In the genomic region with DNA sequence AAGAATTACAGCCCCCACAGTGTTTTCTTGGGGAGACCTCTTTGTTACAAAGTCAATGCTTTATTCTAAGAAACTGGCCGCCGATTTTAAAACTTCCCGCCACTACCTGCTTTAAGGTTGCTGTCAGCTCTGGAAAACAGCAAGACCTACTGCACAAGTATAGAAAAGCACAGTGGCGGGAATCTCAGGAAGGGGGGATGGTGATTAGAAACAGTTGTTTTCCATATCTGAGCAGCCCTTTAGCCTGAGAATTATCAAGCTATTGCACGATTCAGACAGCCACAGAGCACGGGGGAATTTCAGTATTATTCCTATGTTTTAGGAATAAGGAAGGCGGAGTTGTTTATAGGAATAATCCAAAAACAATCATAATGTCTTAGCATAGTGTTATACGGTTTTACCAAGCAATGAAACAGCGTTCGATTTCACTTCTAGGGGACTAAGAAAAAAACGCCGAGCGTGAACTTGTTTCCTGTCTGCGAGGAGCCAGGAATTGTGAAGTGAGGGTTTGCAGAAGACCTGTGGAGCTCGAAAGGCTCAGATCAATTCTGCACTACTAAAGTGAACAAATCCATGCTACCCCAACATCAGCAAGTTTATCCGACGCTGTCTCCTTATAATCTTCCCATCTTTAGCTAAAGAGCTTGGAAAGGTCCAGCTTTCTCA, we compare ENCODE assay signal across 8 cellular contexts.
DNase-seq lines count a peak whose midpoint lies in the region; ATAC-seq, FAIRE-seq and TF ChIP-seq lines count a peak whose summit lies in the region.

No MANE protein-coding gene starts in this region.

- H3K36me3 ChIP-seq in HUES6 (ENCODE audit: control insufficient read depth, insufficient read depth, low read length) = 0 out of 2 replicates have a peak, but pooled peaks cover 2% of the 10 kb centered on the region
- no peaks in the 10 kb centered on the region for H3K36me3 ChIP-seq in GM12878 (ENCODE audit: control insufficient read depth in 2 of 2, insufficient read depth in 2 of 2, low read length in 1 of 2)
- no peaks in the 10 kb centered on the region for H3K36me3 ChIP-seq in liver (ENCODE audit: control insufficient read depth in 4 of 4, insufficient read depth in 3 of 4, low read depth in 1 of 4, low read length in 3 of 4)

- FAIRE-seq in GM12878 (lab: Jason Lieb, UNC) = no peak

- peak overlapping the region; percentile 73 for H2AFZ ChIP-seq in GM12878 (ENCODE audit: control insufficient read depth, low read depth, low read length)

- in situ Hi-C loops in GM12878 (cut with MboI) = loop anchor here (5.0 kb wide), 1 partner anchor 308 kb away; no protein-coding TSS in a partner anchor

- H3K36me3 Mint-ChIP-seq in type B pancreatic cell = no peaks in the 10 kb centered on the region

- no peaks in the 10 kb centered on the region; the same call in 1 of the 2 replicates for H3K9me3 ChIP-seq in HUES6 (ENCODE audit: control insufficient read depth, insufficient read depth, low read depth, low read length)
- H3K9me3 ChIP-seq in GM12878 (replicated peaks; ENCODE audit: control insufficient read depth, insufficient read depth, low read length) = no peaks in the 10 kb centered on the region
- H3K9me3 ChIP-seq in liver (ENCODE audit: control insufficient read depth in 4 of 4, low read length in 3 of 4) = no peaks in the 10 kb centered on the region

- RAD21 ChIA-PET in GM12878 (lab: Charles Lee; ENCODE audit: unreplicated experiment) = interaction anchor here (1.2 to 1.9 kb wide), 4 partner anchors 82 to 314 kb away, joined by 4 to 11 read pairs (median 6); a partner anchor contains a TSS

- intact Hi-C loops in GM12878 (cut with micrococcal nuclease; ENCODE audit: unreplicated experiment) = loop anchor here (2.0 kb wide), 3 partner anchors 82 to 312 kb away; a partner anchor contains a TSS

- SMC1A ChIA-PET in GM12878 (lab: Charles Lee; ENCODE audit: uncharacterized antibody, unreplicated experiment) = interaction anchor here (1.0 to 2.2 kb wide), 3 partner anchors 56 to 243 kb away, joined by 3 to 10 read pairs (median 4); a partner anchor contains a TSS

- peak overlapping the region; percentile 85 for H3K27ac Mint-ChIP-seq in type B pancreatic cell

- H3K4me3 ChIP-seq in GM12865 (ENCODE audit: low read depth, low read length) = peak overlapping the region; percentile 72
- peak overlapping the region; percentile 87 for H3K4me3 ChIP-seq in HUES6 (ENCODE audit: low read depth, low read length)
- H3K4me3 ChIP-seq in GM12878 = peak overlapping the region; percentile 69
- peak overlapping the region in 2 of 3 donors; percentile 68 to 73 for H3K4me3 ChIP-seq in liver (ENCODE audit: low read depth in 1 of 3, low read length in 3 of 3)

- H3K9me3 Mint-ChIP-seq in type B pancreatic cell = no peaks in the 10 kb centered on the region

- no peak for TF ChIP-seq POLR2A in GM12878 (IDR thresholded peaks at IDR 0.05; ENCODE audit: low read depth, low read length)

- peak; percentile 32 for ATAC-seq in GM21529 (IDR thresholded peaks at IDR 0.05; ENCODE audit: unreplicated experiment)
- peak; percentile 33 for ATAC-seq in GM12878

- H3K9ac ChIP-seq in HUES6 (ENCODE audit: low read length) = peak overlapping the region; percentile 65
- peak overlapping the region; percentile 49 for H3K9ac ChIP-seq in GM12878 (ENCODE audit: control insufficient read depth, insufficient read depth, low read length)
- H3K9ac ChIP-seq in liver (ENCODE audit: low read depth in 1 of 2, low read length in 2 of 2) = peak overlapping the region; percentile 8 to 40

- WGBS in GM12878 (ENCODE audit: insufficient coverage, insufficient replicate concordance, low lambda C conversion rate, missing lambda C conversion rate) = 10% methylated on average over 17 of the region's 17 CpGs
- WGBS in liver = under 1% methylated on average over 17 of the region's 17 CpGs

- no peak for TF ChIP-seq RAD21 in GM12878 (IDR thresholded peaks at IDR 0.05; ENCODE audit: insufficient read depth, low read depth, low read length)
- TF ChIP-seq RAD21 in liver (IDR thresholded peaks at IDR 0.05) = no peak

- 0 out of 2 replicates have a peak, but pooled peaks cover 4% of the 10 kb centered on the region for H3K4me1 ChIP-seq in HUES6 (ENCODE audit: control insufficient read depth, insufficient read depth, low read length)
- no peaks in the 10 kb centered on the region for H3K4me1 ChIP-seq in GM12878 (ENCODE audit: control insufficient read depth, insufficient read depth, low read length)
- H3K4me1 ChIP-seq in liver (ENCODE audit: control insufficient read depth in 4 of 4, insufficient read depth in 4 of 4, low read length in 3 of 4) = peaks cover 0 to 11% (median 4%) of the 10 kb centered on the region in 4 donors

- TF ChIP-seq CTCF in GM12865 (IDR thresholded peaks at IDR 0.05; ENCODE audit: insufficient read depth, low read depth, low read length, missing control alignments) (no peak), GM12878 (IDR thresholded peaks at IDR 0.05 in 2 of 3, conservative IDR thresholded peaks at IDR 0.05 in 1 of 3; ENCODE audit: control insufficient read depth in 2 of 3, extremely low read depth in 1 of 3, insufficient read depth in 1 of 3, low read depth in 3 of 3, low read length in 3 of 3) (no peak), liver (IDR thresholded peaks at IDR 0.05; ENCODE audit: low read depth, low read length, missing input control) (no peak), type B pancreatic cell (conservative IDR thresholded peaks at IDR 0.05) (no peak)

- POLR2A ChIA-PET in GM12878 (lab: Charles Lee) = interaction anchor here (1.6 to 1.7 kb wide), 2 partner anchors 82 to 311 kb away, joined by 6 to 9 read pairs; a partner anchor contains a TSS

- no peaks in the 10 kb centered on the region for H3K4me1 Mint-ChIP-seq in type B pancreatic cell (ENCODE audit: unreplicated experiment)

- peak overlapping the region; percentile 41; the same call in 1 of the 2 replicates for H3K4me2 ChIP-seq in GM12878 (ENCODE audit: control insufficient read depth, insufficient read depth)

- H3K27me3 ChIP-seq in HUES6 (ENCODE audit: control insufficient read depth, insufficient read depth, low read length) (peaks cover 24% of the 10 kb centered on the region), GM12878 (replicated peaks in 1 of 2; ENCODE audit: control insufficient read depth in 2 of 2, insufficient read depth in 2 of 2, low read length in 1 of 2) (no peaks in the 10 kb centered on the region), liver (ENCODE audit: control insufficient read depth in 4 of 4, insufficient read depth in 4 of 4, low read length in 3 of 4) (peaks cover 0 to 3% (median 0%) of the 10 kb centered on the region in 4 donors)

- no TSS peak for BruUV-seq in GM12878 (replicated peaks; lab: Mats Ljungman, UMichigan)

- CTCF ChIA-PET in GM12878 (lab: Yijun Ruan, JAX) = interaction anchor here (0.9 to 2.4 kb wide), 8 partner anchors 13 to 308 kb away, joined by 3 to 13 read pairs (median 4); a partner anchor contains a TSS

- DNase-seq in GM12865 (ENCODE audit: low read depth) = peak; percentile 2
- no peak for DNase-seq in GM12878 (ENCODE audit: low read depth, low spot score)
- no peak for DNase-seq in type B pancreatic cell (ENCODE audit: extremely low spot score, unreplicated experiment)
- DNase-seq in DMS79 (lab: John Stamatoyannopoulos, UW) = no peak
- DNase-seq in cerebellar cortex (ENCODE audit: low spot score) = no peak

- no peak overlapping the region; the same call in 1 of the 2 replicates for H3K27ac ChIP-seq in HUES6 (ENCODE audit: low read depth, low read length)
- peak overlapping the region; percentile 38 for H3K27ac ChIP-seq in GM12878 (ENCODE audit: control insufficient read depth, insufficient read depth)
- peak overlapping the region in 1 of 2 donors; percentile 86 for H3K27ac ChIP-seq in liver (ENCODE audit: low read depth in 1 of 2, low read length in 2 of 2)

- peaks cover 22% of the 10 kb centered on the region for H3K27me3 Mint-ChIP-seq in type B pancreatic cell

- H4K20me1 ChIP-seq in GM12878 (ENCODE audit: control insufficient read depth, insufficient read depth) = no peaks in the 10 kb centered on the region

- TF ChIP-seq EP300 in GM12878 (IDR thresholded peaks at IDR 0.05; ENCODE audit: borderline replicate concordance in 1 of 2, control insufficient read depth in 1 of 2, low read depth in 2 of 2, low read length in 2 of 2) = no peak

- H3K4me3 Mint-ChIP-seq in type B pancreatic cell = peak overlapping the region; percentile 97

- no peaks in the 10 kb centered on the region; the same call in none of the 2 replicates for H3K79me2 ChIP-seq in GM12878 (ENCODE audit: control insufficient read depth, insufficient read depth, low read length)

TF ChIP-seq in GM12878, 131 proteins besides CTCF, POLR2A, EP300 and RAD21 (continues in another document):
- no peak for TF ChIP-seq ASH2L (IDR thresholded peaks at IDR 0.05; ENCODE audit: borderline replicate concordance, low read depth)
- TF ChIP-seq, protein P1, sequence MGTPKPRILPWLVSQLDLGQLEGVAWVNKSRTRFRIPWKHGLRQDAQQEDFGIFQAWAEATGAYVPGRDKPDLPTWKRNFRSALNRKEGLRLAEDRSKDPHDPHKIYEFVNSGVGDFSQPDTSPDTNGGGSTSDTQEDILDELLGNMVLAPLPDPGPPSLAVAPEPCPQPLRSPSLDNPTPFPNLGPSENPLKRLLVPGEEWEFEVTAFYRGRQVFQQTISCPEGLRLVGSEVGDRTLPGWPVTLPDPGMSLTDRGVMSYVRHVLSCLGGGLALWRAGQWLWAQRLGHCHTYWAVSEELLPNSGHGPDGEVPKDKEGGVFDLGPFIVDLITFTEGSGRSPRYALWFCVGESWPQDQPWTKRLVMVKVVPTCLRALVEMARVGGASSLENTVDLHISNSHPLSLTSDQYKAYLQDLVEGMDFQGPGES (IDR thresholded peaks at IDR 0.05) = no peak
- TF ChIP-seq IKZF2 (IDR thresholded peaks at IDR 0.05) = 0 out of 4 replicates have a peak, but pooled peaks of 1 of the 2 experiments have one; percentile 17

TF ChIP-seq in liver, 16 proteins besides CTCF, POLR2A, EP300 and RAD21 (continues in another document):
- TF ChIP-seq, protein P2, sequence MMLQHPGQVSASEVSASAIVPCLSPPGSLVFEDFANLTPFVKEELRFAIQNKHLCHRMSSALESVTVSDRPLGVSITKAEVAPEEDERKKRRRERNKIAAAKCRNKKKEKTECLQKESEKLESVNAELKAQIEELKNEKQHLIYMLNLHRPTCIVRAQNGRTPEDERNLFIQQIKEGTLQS (IDR thresholded peaks at IDR 0.05) = no peak
- TF ChIP-seq YY1 (IDR thresholded peaks at IDR 0.05) (no peak), NR2F2 (IDR thresholded peaks at IDR 0.05) (no peak), SP1 (IDR thresholded peaks at IDR 0.05) (no peak), GABPA (IDR thresholded peaks at IDR 0.05 in 1 of 2, conservative IDR thresholded peaks at IDR 0.05 in 1 of 2) (no peak), FOXA2 (IDR thresholded peaks at IDR 0.05) (no peak)
